Comparison of ENCODE assay signal across 1 cellular context in the genomic region with DNA sequence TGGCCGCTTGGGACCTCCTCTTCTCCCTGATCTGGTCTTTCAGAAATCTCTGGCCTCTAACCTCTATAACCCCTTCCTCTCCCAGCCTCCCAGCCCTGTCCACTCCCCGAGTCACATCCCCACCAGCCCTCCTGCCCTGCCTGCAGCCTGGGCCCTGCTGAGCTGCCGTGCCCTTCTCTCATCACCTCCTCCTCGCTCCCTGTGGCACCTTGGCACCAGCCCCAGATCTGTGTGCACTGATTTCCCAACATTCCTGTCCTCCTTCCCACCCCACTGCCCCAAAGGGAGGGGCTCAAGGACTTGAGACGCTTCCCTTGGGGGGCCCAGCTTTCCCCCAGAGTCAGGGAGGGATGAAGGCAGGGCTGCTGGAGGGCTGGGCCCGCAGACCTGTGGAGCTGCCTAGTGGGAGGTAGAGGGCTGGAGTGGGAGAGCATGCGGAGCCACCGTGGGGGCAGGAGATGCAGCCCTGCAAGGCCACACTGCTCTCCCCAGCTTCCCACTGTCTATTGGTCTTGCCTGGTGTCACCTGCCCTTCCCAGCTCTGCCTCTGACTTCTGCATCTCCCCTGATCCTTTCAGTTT.
TF ChIP-seq lines count a peak whose summit lies in the region.

No MANE protein-coding gene starts in this region.

TF ChIP-seq in H1, 55 proteins besides CTCF, POLR2A, EP300 and RAD21:
- TF ChIP-seq BACH1 (IDR thresholded peaks at IDR 0.05; ENCODE audit: low read length) (no peak), NANOG (IDR thresholded peaks at IDR 0.05; ENCODE audit: insufficient read depth, low read depth, low read length, poor library complexity, severe bottlenecking) (no peak), POLR2AphosphoS5 (IDR thresholded peaks at IDR 0.05; ENCODE audit: low read depth, low read length) (no peak), ASH2L (IDR thresholded peaks at IDR 0.05; ENCODE audit: low read length) (no peak)
- TF ChIP-seq, protein P1, sequence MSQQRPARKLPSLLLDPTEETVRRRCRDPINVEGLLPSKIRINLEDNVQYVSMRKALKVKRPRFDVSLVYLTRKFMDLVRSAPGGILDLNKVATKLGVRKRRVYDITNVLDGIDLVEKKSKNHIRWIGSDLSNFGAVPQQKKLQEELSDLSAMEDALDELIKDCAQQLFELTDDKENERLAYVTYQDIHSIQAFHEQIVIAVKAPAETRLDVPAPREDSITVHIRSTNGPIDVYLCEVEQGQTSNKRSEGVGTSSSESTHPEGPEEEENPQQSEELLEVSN (IDR thresholded peaks at IDR 0.05): no peak
TF ChIP-seq in H1: peak in this region for 0.
